In genomic region chr12:52903855-52904508, GRCh38 we compare ENCODE assay signal across 8 cellular contexts.
A peak's percentile ranks its signal among the peaks of the same experiment; 100 is the strongest.
DNase-seq lines count a peak whose midpoint lies in the region; ATAC-seq and TF ChIP-seq lines count a peak whose summit lies in the region.

No MANE protein-coding gene starts in this region.

- peak; percentile 58 for ATAC-seq in HG02678 (IDR thresholded peaks at IDR 0.05; ENCODE audit: unreplicated experiment)
- ATAC-seq in stimulated activated effector memory CD8-positive, alpha-beta T cell treated with anti-CD3 and anti-CD28 coated beads, Interleukin-12 subunit alpha, Interleukin-12 subunit beta, amount 100 ng/mL, for 72 hours, result peak; percentile 50

- H3K27ac Mint-ChIP-seq in stimulated activated effector memory CD8-positive, alpha-beta T cell treated with anti-CD3 and anti-CD28 coated beads, Interleukin-12 subunit alpha, Interleukin-12 subunit beta, amount 100 ng/mL, for 72 hours, result peak overlapping the region; percentile 43

- peak overlapping the region; percentile 60 for H3K4me3 Mint-ChIP-seq in stimulated activated effector memory CD8-positive, alpha-beta T cell treated with anti-CD3 and anti-CD28 coated beads, Interleukin-12 subunit alpha, Interleukin-12 subunit beta, amount 100 ng/mL, for 72 hours

- TF ChIP-seq CTCF in astrocyte of the spinal cord (IDR thresholded peaks at IDR 0.05; ENCODE audit: low read depth, low read length), result no peak

- in situ Hi-C loops in astrocyte of the spinal cord (cut with HindIII; ENCODE audit: low sequenced_read_pairs), result no loop called here

- no peaks in the 10 kb centered on the region for H3K9me3 Mint-ChIP-seq in stimulated activated effector memory CD8-positive, alpha-beta T cell treated with anti-CD3 and anti-CD28 coated beads, Interleukin-12 subunit alpha, Interleukin-12 subunit beta, amount 100 ng/mL, for 72 hours

- H3K36me3 Mint-ChIP-seq in stimulated activated effector memory CD8-positive, alpha-beta T cell treated with anti-CD3 and anti-CD28 coated beads, Interleukin-12 subunit alpha, Interleukin-12 subunit beta, amount 100 ng/mL, for 72 hours, result no peaks in the 10 kb centered on the region

- DNase-seq in EL (peak; percentile 61), OCI-M1 (lab: John Stamatoyannopoulos, UW) (peak; percentile 70), astrocyte of the spinal cord (ENCODE audit: low read depth, low spot score) (peak; percentile 33), kidney glomerular epithelial cell (lab: John Stamatoyannopoulos, UW) (peak; percentile 42), putamen (ENCODE audit: low spot score) (no peak), amniotic stem cell (lab: John Stamatoyannopoulos, UW) (no peak)
- peak in 1 of 2 donors; percentile 17 for DNase-seq in stimulated activated effector memory CD8-positive, alpha-beta T cell treated with anti-CD3 and anti-CD28 coated beads, Interleukin-12 subunit alpha, Interleukin-12 subunit beta, amount 100 ng/mL, for 72 hours (ENCODE audit: low spot score in 2 of 2)

- H3K4me1 Mint-ChIP-seq in stimulated activated effector memory CD8-positive, alpha-beta T cell treated with anti-CD3 and anti-CD28 coated beads, Interleukin-12 subunit alpha, Interleukin-12 subunit beta, amount 100 ng/mL, for 72 hours, result peaks cover 7% of the 10 kb centered on the region

- peak overlapping the region; percentile 42 for H3K4me3 ChIP-seq in astrocyte of the spinal cord (ENCODE audit: low read depth, low read length)

Comparison
In these comparisons a context has a peak if more than half of its experiments do, and no peak if none do; other contexts are left out.
1. DNase-seq: peak in EL (single experiment), OCI-M1 (single experiment), astrocyte of the spinal cord (single experiment) and kidney glomerular epithelial cell (single experiment); none in putamen (single experiment) and amniotic stem cell (single experiment).